ENCODE assay signal across 26 cellular contexts in genomic region chr5:9241459-9241858, GRCh38.
"Had no signal": no experiment of that assay in that cellular context is flagged by ENCODE, and none has a peak within 500 bp of the region (broad histone marks: within the 10 kb centered on the region; RNA-seq: fewer than 3 reads in every experiment).

No MANE protein-coding gene starts in this region.

- H3K27ac Mint-ChIP-seq: activated B cell treated with CpG ODN at 0.5 μM for 24 hours; activated CD4-positive, alpha-beta memory T cell treated with anti-CD3 and anti-CD28 coated beads, Interleukin-2, amount 10 ng/mL, durations not matched to agents 7 days and 5 days; activated CD8-positive, alpha-beta memory T cell treated with anti-CD3 and anti-CD28 coated beads, Interleukin-2, amount 10 ng/mL, durations not matched to agents 7 days and 5 days; activated naive CD4-positive, alpha-beta T cell treated with anti-CD3 and anti-CD28 coated beads, Interleukin-2, amount 10 ng/mL, durations not matched to agents 7 days and 5 days; activated naive CD8-positive, alpha-beta T cell treated with anti-CD3 and anti-CD28 coated beads for 36 hours had no signal

- H3K4me1 Mint-ChIP-seq: activated B cell treated with CpG ODN at 0.5 μM for 24 hours; activated CD4-positive, alpha-beta memory T cell treated with anti-CD3 and anti-CD28 coated beads, Interleukin-2, amount 10 ng/mL, durations not matched to agents 7 days and 5 days; activated CD8-positive, alpha-beta memory T cell treated with anti-CD3 and anti-CD28 coated beads, Interleukin-2, amount 10 ng/mL, durations not matched to agents 7 days and 5 days; activated naive CD4-positive, alpha-beta T cell treated with anti-CD3 and anti-CD28 coated beads, Interleukin-2, amount 10 ng/mL, durations not matched to agents 7 days and 5 days; activated naive CD8-positive, alpha-beta T cell treated with anti-CD3 and anti-CD28 coated beads for 36 hours; central memory CD8-positive, alpha-beta T cell had no signal

- ATAC-seq: activated CD8-positive, alpha-beta memory T cell treated with anti-CD3 and anti-CD28 coated beads, Interleukin-2, amount 10 ng/mL, durations not matched to agents 7 days and 5 days; Panc1; SK-N-SH treated with all-trans-retinoic acid at 6 μM for 48 hours had no signal

- H3K36me3 Mint-ChIP-seq: activated CD8-positive, alpha-beta memory T cell treated with anti-CD3 and anti-CD28 coated beads, Interleukin-2, amount 10 ng/mL, durations not matched to agents 7 days and 5 days; activated naive CD4-positive, alpha-beta T cell treated with anti-CD3 and anti-CD28 coated beads, Interleukin-2, amount 10 ng/mL, durations not matched to agents 7 days and 5 days; activated naive CD8-positive, alpha-beta T cell treated with anti-CD3 and anti-CD28 coated beads for 36 hours had no signal

- DNase-seq: activated B cell treated with CpG ODN at 0.5 μM for 24 hours; activated CD4-positive, alpha-beta memory T cell treated with anti-CD3 and anti-CD28 coated beads, Interleukin-2, amount 10 ng/mL, durations not matched to agents 7 days and 5 days; activated CD4-positive, alpha-beta T cell treated with anti-CD3 and anti-CD28 coated beads for 4 hours; activated CD4-positive, CD25-positive, alpha-beta regulatory T cell treated with anti-CD3 and anti-CD28 coated beads, Interleukin-2, amount 50 U/mL, for 72 hours; activated CD8-positive, alpha-beta memory T cell treated with anti-CD3 and anti-CD28 coated beads for 24 hours; activated CD8-positive, alpha-beta memory T cell treated with anti-CD3 and anti-CD28 coated beads, Interleukin-2, amount 10 ng/mL, durations not matched to agents 7 days and 5 days; activated CD8-positive, alpha-beta memory T cell treated with anti-CD3 and anti-CD28 coated beads, Interleukin-2, amount 50 U/mL, for 48 hours; activated effector memory CD4-positive, alpha-beta T cell treated with Interleukin-2 at 50 U/mL for 16 hours; activated naive CD4-positive, alpha-beta T cell treated with anti-CD3 and anti-CD28 coated beads, Interleukin-2, amount 10 ng/mL, durations not matched to agents 7 days and 5 days; activated naive CD8-positive, alpha-beta T cell treated with anti-CD3 and anti-CD28 coated beads for 36 hours; activated T-cell treated with anti-CD3 and anti-CD28 coated beads, Interleukin-2, amount 50 U/mL, for 48 hours; amniotic stem cell; aorta; NCI-H1436; NCI-H1694; NCI-H1930; NCI-H2081 treated with DMSO at 0.1 percent for 48 hours; NCI-H345; NCI-H524 treated with DMSO at 0.1 percent for 48 hours; SHP77; T-helper 1 cell; T-helper 2 cell; T-helper 9 cell had no signal

- H3K9me3 Mint-ChIP-seq: activated B cell treated with CpG ODN at 0.5 μM for 24 hours; activated CD4-positive, alpha-beta memory T cell treated with anti-CD3 and anti-CD28 coated beads, Interleukin-2, amount 10 ng/mL, durations not matched to agents 7 days and 5 days; activated naive CD4-positive, alpha-beta T cell treated with anti-CD3 and anti-CD28 coated beads, Interleukin-2, amount 10 ng/mL, durations not matched to agents 7 days and 5 days; activated naive CD8-positive, alpha-beta T cell treated with anti-CD3 and anti-CD28 coated beads for 36 hours; central memory CD8-positive, alpha-beta T cell had no signal

- H3K4me3 Mint-ChIP-seq: activated B cell treated with CpG ODN at 0.5 μM for 24 hours; activated CD4-positive, alpha-beta memory T cell treated with anti-CD3 and anti-CD28 coated beads, Interleukin-2, amount 10 ng/mL, durations not matched to agents 7 days and 5 days; activated CD8-positive, alpha-beta memory T cell treated with anti-CD3 and anti-CD28 coated beads, Interleukin-2, amount 10 ng/mL, durations not matched to agents 7 days and 5 days; activated naive CD4-positive, alpha-beta T cell treated with anti-CD3 and anti-CD28 coated beads, Interleukin-2, amount 10 ng/mL, durations not matched to agents 7 days and 5 days; activated naive CD8-positive, alpha-beta T cell treated with anti-CD3 and anti-CD28 coated beads for 36 hours; central memory CD8-positive, alpha-beta T cell had no signal
